ENCODE assay signal across 30 cellular contexts in the genomic region with DNA sequence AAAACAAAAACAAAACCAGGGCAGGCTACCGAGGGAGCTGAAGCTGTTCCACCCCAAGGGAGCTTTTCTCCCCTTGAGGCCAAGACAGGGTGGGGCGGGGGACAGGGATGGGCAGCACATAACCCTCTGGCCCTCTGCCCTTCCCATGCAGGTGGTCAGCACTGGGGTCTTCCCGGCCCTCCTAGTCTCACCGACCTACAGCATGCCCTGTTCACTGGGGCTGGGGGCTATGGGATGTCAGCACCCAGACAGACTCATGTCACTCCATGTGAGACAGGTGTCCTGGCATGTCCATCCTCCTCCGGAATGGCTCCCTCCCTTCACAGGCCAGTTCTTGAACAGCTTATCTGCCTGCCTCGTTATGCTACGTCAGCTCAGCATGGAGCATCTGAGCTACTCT. TPM values are rescaled to one million over a fixed set of nuclear protein-coding genes. Genes with fewer than 3 reads are reported as not detected.
"Had no signal": no experiment of that assay in that cellular context is flagged by ENCODE, and none has a peak within 500 bp of the region (broad histone marks: within the 10 kb centered on the region; RNA-seq: fewer than 3 reads in every experiment).

No MANE protein-coding gene starts in this region.

- DNase-seq: dermis blood vessel endothelial cell; effector memory CD4-positive, alpha-beta T cell; foreskin keratinocyte; glutamatergic neuron; heart right ventricle; hippocampal formation; left cardiac atrium; left lung; mesendoderm; midbrain; naive thymus-derived CD4-positive, alpha-beta T cell; occipital lobe; ovary; posterior cingulate gyrus; psoas muscle; right lobe of liver; stimulated activated CD4-positive, alpha-beta T cell treated with anti-CD3 and anti-CD28 coated beads, Interleukin-2, amount 100 ng/mL, for 24 hours; stimulated activated CD4-positive, alpha-beta T cell treated with anti-CD3 and anti-CD28 coated beads, Interleukin-4, amount 100 ng/mL, for 24 hours; stimulated activated naive CD4-positive, alpha-beta T cell treated with Interleukin-2 at 50 U/mL for 16 hours; upper lobe of left lung had no signal

- H3K36me3 Mint-ChIP-seq: naive thymus-derived CD4-positive, alpha-beta T cell; stimulated activated effector memory CD8-positive, alpha-beta T cell treated with anti-CD3 and anti-CD28 coated beads, Interleukin-12 subunit alpha, Interleukin-12 subunit beta, amount 100 ng/mL, for 72 hours had no signal

- H3K27ac ChIP-seq: coronary artery, esophagus muscularis mucosa, foreskin keratinocyte, gastroesophageal sphincter, heart right ventricle, left lung, ovary, psoas muscle, right lobe of liver, thoracic aorta, tibial nerve, upper lobe of left lung had no signal

- H3K4me1 ChIP-seq: esophagus muscularis mucosa, foreskin keratinocyte, gastroesophageal sphincter, heart right ventricle, left lung, psoas muscle, tibial nerve, upper lobe of left lung had no signal

- H3K27me3 ChIP-seq: heart right ventricle, left lung, ovary, right lobe of liver, tibial nerve, upper lobe of left lung had no signal

- H3K4me3 Mint-ChIP-seq: naive thymus-derived CD4-positive, alpha-beta T cell; nephron; stimulated activated effector memory CD8-positive, alpha-beta T cell treated with anti-CD3 and anti-CD28 coated beads, Interleukin-12 subunit alpha, Interleukin-12 subunit beta, amount 100 ng/mL, for 72 hours had no signal

- H3K4me3 ChIP-seq: coronary artery, esophagus muscularis mucosa, gastroesophageal sphincter, heart right ventricle, left lung, ovary, psoas muscle, right lobe of liver, smooth muscle cell, thoracic aorta, tibial nerve, upper lobe of left lung had no signal

- H3K27ac Mint-ChIP-seq: naive thymus-derived CD4-positive, alpha-beta T cell; nephron; stimulated activated effector memory CD8-positive, alpha-beta T cell treated with anti-CD3 and anti-CD28 coated beads, Interleukin-12 subunit alpha, Interleukin-12 subunit beta, amount 100 ng/mL, for 72 hours had no signal

- H3K4me2 ChIP-seq: smooth muscle cell had no signal

- H3K36me3 ChIP-seq: esophagus muscularis mucosa, heart right ventricle, left lung, ovary, right lobe of liver, thoracic aorta, tibial nerve, upper lobe of left lung had no signal

- H3K9me3 Mint-ChIP-seq: nephron; stimulated activated effector memory CD8-positive, alpha-beta T cell treated with anti-CD3 and anti-CD28 coated beads, Interleukin-12 subunit alpha, Interleukin-12 subunit beta, amount 100 ng/mL, for 72 hours had no signal

- ATAC-seq: foreskin keratinocyte; gastroesophageal sphincter; heart right ventricle; left cardiac atrium; left lung; naive thymus-derived CD4-positive, alpha-beta T cell; psoas muscle; right lobe of liver; stimulated activated effector memory CD8-positive, alpha-beta T cell treated with anti-CD3 and anti-CD28 coated beads, Interleukin-12 subunit alpha, Interleukin-12 subunit beta, amount 100 ng/mL, for 72 hours had no signal

- H3K9me3 ChIP-seq: ovary, psoas muscle, right lobe of liver, thoracic aorta, upper lobe of left lung had no signal

RNA-seq across cellular contexts. Expression of a gene that starts 51.7 kb away (rescaled TPM):
- total RNA-seq: endothelial cell of umbilical vein, fibroblast of lung, foreskin keratinocyte had no signal
- polyA plus RNA-seq: endothelial cell of umbilical vein; fibroblast of lung; foreskin keratinocyte; naive thymus-derived CD4-positive, alpha-beta T cell; smooth muscle cell had no signal
